In the genomic region with DNA sequence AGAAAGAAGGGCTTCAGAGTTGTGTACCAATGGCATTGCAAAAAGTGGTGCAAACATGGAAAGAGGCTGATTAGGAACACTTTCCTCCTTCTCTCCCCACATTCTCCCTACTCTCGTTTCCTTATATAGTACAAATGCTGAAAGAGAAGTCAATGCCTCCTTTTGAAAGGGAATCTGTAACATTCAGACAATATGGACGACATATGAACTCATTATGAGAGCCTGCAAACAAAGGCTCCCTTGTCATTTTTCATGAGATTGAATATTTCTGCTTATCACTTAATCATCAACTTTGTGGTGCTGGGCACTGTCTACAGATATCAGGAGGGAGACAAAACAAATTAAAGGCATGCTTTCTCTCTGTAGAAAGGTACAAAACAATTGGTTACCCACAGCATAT, we compare ENCODE assay signal across 26 cellular contexts.
"Had no signal": no experiment of that assay in that cellular context is flagged by ENCODE, and none has a peak within 500 bp of the region (broad histone marks: within the 10 kb centered on the region; RNA-seq: fewer than 3 reads in every experiment).

No MANE protein-coding gene starts in this region.

- H3K27ac ChIP-seq: coronary artery, dorsolateral prefrontal cortex, epithelial cell of prostate, esophagus squamous epithelium, gastroesophageal sphincter, heart right ventricle, left lung, lower lobe of right lung had no signal

- H3K27me3 ChIP-seq: dorsolateral prefrontal cortex, esophagus squamous epithelium, gastroesophageal sphincter, heart right ventricle, left lung had no signal

- H3K4me3 ChIP-seq: coronary artery, dorsolateral prefrontal cortex, esophagus squamous epithelium, gastroesophageal sphincter, heart right ventricle, left lung, lower lobe of right lung, mucosa of descending colon had no signal

- H3K9me3 ChIP-seq: esophagus squamous epithelium, lower lobe of right lung had no signal

- H3K4me1 ChIP-seq: esophagus squamous epithelium, gastroesophageal sphincter, heart right ventricle, left lung, lower lobe of right lung had no signal

- ATAC-seq: esophagus mucosa, gastroesophageal sphincter, heart right ventricle, left cardiac atrium, left lung, left ventricle myocardium superior, lower lobe of right lung, mucosa of descending colon had no signal

- DNase-seq: dermis blood vessel endothelial cell; dorsolateral prefrontal cortex; effector CD4-positive, alpha-beta T cell; effector memory CD4-positive, alpha-beta T cell; erythroblast; esophagus squamous epithelium; foreskin fibroblast; head of caudate nucleus; heart right ventricle; hippocampal formation; left cardiac atrium; left lung; left ventricle myocardium superior; lower lobe of right lung; mesenchymal stem cell; mucosa of descending colon; naive B cell had no signal

- H3K36me3 ChIP-seq: esophagus squamous epithelium, gastroesophageal sphincter, heart right ventricle, left lung, lower lobe of right lung had no signal

- FAIRE-seq: colon, endothelial cell of umbilical vein, frontal cortex, islet of Langerhans, keratinocyte had no signal
